12 cellular contexts compared by ENCODE assay signal in genomic region chr1:203275656-203276272, GRCh38. TPM values are rescaled to one million over a fixed set of nuclear protein-coding genes. Genes with fewer than 3 reads are reported as not detected.
DNase-seq lines count a peak whose midpoint lies in the region; ATAC-seq and TF ChIP-seq lines count a peak whose summit lies in the region.
"Had no signal": no experiment of that assay in that cellular context is flagged by ENCODE, and none has a peak within 500 bp of the region (broad histone marks: within the 10 kb centered on the region; RNA-seq: fewer than 3 reads in every experiment).

No MANE protein-coding gene starts in this region.

- H3K9me3 Mint-ChIP-seq in Caco-2 (ENCODE audit: unreplicated experiment) (no peaks in the 10 kb centered on the region), activated B cell treated with CpG ODN at 0.5 μM for 24 hours (no peaks in the 10 kb centered on the region)
- H3K9me3 Mint-ChIP-seq in activated naive CD4-positive, alpha-beta T cell treated with anti-CD3 and anti-CD28 coated beads, Interleukin-2, amount 50 U/mL, for 72 hours, result no peaks in the 10 kb centered on the region

- no peaks in the 10 kb centered on the region for H3K27me3 ChIP-seq in Caco-2 (replicated peaks; ENCODE audit: control insufficient read depth, insufficient read depth, low read length)
- no peaks in the 10 kb centered on the region for H3K27me3 ChIP-seq in muscle layer of colon (ENCODE audit: control insufficient read depth in 1 of 2, insufficient read depth in 2 of 2, low read length in 2 of 2)

- H3K4me1 ChIP-seq in Caco-2 (peaks cover 14% of the 10 kb centered on the region), muscle layer of colon (ENCODE audit: insufficient read depth, low read length) (peaks cover 76% of the 10 kb centered on the region)

- H3K36me3 ChIP-seq in Caco-2 (ENCODE audit: control insufficient read depth, insufficient read depth, low read length), result no peaks in the 10 kb centered on the region
- no peaks in the 10 kb centered on the region for H3K36me3 ChIP-seq in muscle layer of colon (ENCODE audit: insufficient read depth, low read length)

- POLR2A ChIA-PET in Caco-2 (lab: Charles Lee), result interaction anchor here (0.6 kb wide), 1 partner anchor 14 kb away, joined by 3 read pairs; no protein-coding TSS in a partner anchor
- POLR2A ChIA-PET in activated B cell treated with CpG ODN at 0.5 μM for 24 hours (lab: Charles Lee), result interaction anchor here (3.9 to 31.2 kb wide), 3 partner anchors 36 to 62 kb away, joined by 122 to 1942 read pairs (median 1136); partner anchors contain the start of gene BTG2

- intact Hi-C loops in Caco-2 (cut with micrococcal nuclease; ENCODE audit: unreplicated experiment) (no loop called here), activated B cell treated with CpG ODN at 0.5 μM for 24 hours (cut with micrococcal nuclease) (no loop called here)

- CTCF ChIA-PET in Caco-2 (lab: Charles Lee) (interaction anchor here (2.4 kb wide), 1 partner anchor 52 kb away, joined by 10 read pairs; no protein-coding TSS in a partner anchor), activated B cell treated with CpG ODN at 0.5 μM for 24 hours (lab: Charles Lee) (interaction anchor here (1.2 to 9.2 kb wide), 8 partner anchors 8 to 212 kb away, joined by 3 to 199 read pairs (median 11); partner anchors contain the start of gene BTG2)

- peak overlapping the region; percentile 6 for H3K27ac Mint-ChIP-seq in Caco-2 (ENCODE audit: unreplicated experiment)
- H3K27ac Mint-ChIP-seq in activated B cell treated with CpG ODN at 0.5 μM for 24 hours, result peak overlapping the region; percentile 93
- H3K27ac Mint-ChIP-seq in activated naive CD4-positive, alpha-beta T cell treated with anti-CD3 and anti-CD28 coated beads, Interleukin-2, amount 50 U/mL, for 72 hours, result peak overlapping the region in 1 of 2 donors; percentile 21

- H3K9me3 ChIP-seq in Caco-2, result no peaks in the 10 kb centered on the region
- H3K9me3 ChIP-seq in muscle layer of colon (ENCODE audit: low read length), result no peaks in the 10 kb centered on the region

- DNase-seq in Caco-2 (no peak), activated B cell treated with CpG ODN at 0.5 μM for 24 hours (no peak), substantia nigra (lab: John Stamatoyannopoulos, UW) (no peak)
- no peak for DNase-seq in activated naive CD4-positive, alpha-beta T cell treated with anti-CD3 and anti-CD28 coated beads, Interleukin-2, amount 50 U/mL, for 72 hours (ENCODE audit: low spot score in 2 of 2)
- DNase-seq: activated CD4-positive, alpha-beta T cell treated with anti-CD3 and anti-CD28 coated beads for 36 hours; DMS 273 treated with DMSO at 0.1 percent for 48 hours; NCI-H1105 treated with DMSO at 0.1 percent for 48 hours; PC-9 had no signal

- H3K27ac ChIP-seq in muscle layer of colon (ENCODE audit: low read depth, low read length) (peak overlapping the region; percentile 93), substantia nigra (ENCODE audit: low read depth, low read length, poor library complexity, severe bottlenecking) (peak overlapping the region; percentile 90)
- H3K27ac ChIP-seq: PC-9 had no signal

- ATAC-seq in activated B cell treated with CpG ODN at 0.5 μM for 24 hours (ENCODE audit: low read depth), result no peak
- no peak for ATAC-seq in HG03039 (IDR thresholded peaks at IDR 0.05; ENCODE audit: unreplicated experiment)
- no peak for ATAC-seq in activated naive CD4-positive, alpha-beta T cell treated with anti-CD3 and anti-CD28 coated beads, Interleukin-2, amount 50 U/mL, for 72 hours
- no peak for ATAC-seq in GM21390 (IDR thresholded peaks at IDR 0.05; ENCODE audit: unreplicated experiment)
- ATAC-seq: activated CD4-positive, alpha-beta T cell treated with anti-CD3 and anti-CD28 coated beads for 36 hours had no signal

- H3K9ac ChIP-seq in muscle layer of colon (ENCODE audit: low read length), result no peak overlapping the region

- H3K36me3 Mint-ChIP-seq in Caco-2 (ENCODE audit: insufficient read depth, unreplicated experiment), result no peaks in the 10 kb centered on the region
- no peaks in the 10 kb centered on the region for H3K36me3 Mint-ChIP-seq in activated B cell treated with CpG ODN at 0.5 μM for 24 hours (ENCODE audit: low read depth)
- H3K36me3 Mint-ChIP-seq in activated naive CD4-positive, alpha-beta T cell treated with anti-CD3 and anti-CD28 coated beads, Interleukin-2, amount 50 U/mL, for 72 hours, result no peaks in the 10 kb centered on the region

- H3K4me3 Mint-ChIP-seq in Caco-2 (ENCODE audit: unreplicated experiment) (no peak overlapping the region), activated B cell treated with CpG ODN at 0.5 μM for 24 hours (no peak overlapping the region)
- H3K4me3 Mint-ChIP-seq: activated CD4-positive, alpha-beta T cell treated with anti-CD3 and anti-CD28 coated beads for 36 hours had no signal

- H3K4me1 Mint-ChIP-seq in Caco-2 (ENCODE audit: low read depth, unreplicated experiment) (peaks cover 12% of the 10 kb centered on the region), activated B cell treated with CpG ODN at 0.5 μM for 24 hours (peaks cover 84% of the 10 kb centered on the region)

- BruUV-seq in Caco-2 (replicated peaks; lab: Mats Ljungman, UMichigan), result no TSS peak

- TF ChIP-seq CTCF in Caco-2 (IDR thresholded peaks at IDR 0.05; ENCODE audit: insufficient read depth in 1 of 2, low read depth in 1 of 2, low read length in 1 of 2, severe bottlenecking in 1 of 2, unreplicated experiment in 1 of 2) (no peak), activated B cell treated with CpG ODN at 0.5 μM for 24 hours (IDR thresholded peaks at IDR 0.05) (no peak)

- H3K4me3 ChIP-seq in Caco-2 (ENCODE audit: low read depth, low read length), result no peak overlapping the region
- H3K4me3 ChIP-seq in muscle layer of colon (ENCODE audit: low read depth in 1 of 2, low read length in 2 of 2), result no peak overlapping the region
- H3K4me3 ChIP-seq: PC-9 had no signal

- H3K27me3 Mint-ChIP-seq in Caco-2 (ENCODE audit: insufficient read depth, unreplicated experiment), result no peaks in the 10 kb centered on the region
- no peaks in the 10 kb centered on the region for H3K27me3 Mint-ChIP-seq in activated B cell treated with CpG ODN at 0.5 μM for 24 hours
- H3K27me3 Mint-ChIP-seq: activated CD4-positive, alpha-beta T cell treated with anti-CD3 and anti-CD28 coated beads for 36 hours had no signal

RNA-seq across cellular contexts. Expression of gene BTG2, which starts 29.6 kb away (rescaled TPM):
- total RNA-seq in Caco-2 (2022), result 21.2 and 21.6 TPM in 2 replicates
- 419 and 448 TPM in 2 replicates for total RNA-seq in activated B cell treated with CpG ODN at 0.5 μM for 24 hours
- 100 to 1,000 TPM in 1 of 2 donors, 10 to 100 TPM in 1; 87.2 to 185 TPM for total RNA-seq in activated naive CD4-positive, alpha-beta T cell treated with anti-CD3 and anti-CD28 coated beads, Interleukin-2, amount 50 U/mL, for 72 hours

RNA-seq across cellular contexts. Expression of gene CHIT1, which starts 46.3 kb away (rescaled TPM):
- not detected in 2 replicates for total RNA-seq in Caco-2 (2022)
- 6.5 and 6.6 TPM in 2 replicates for total RNA-seq in activated B cell treated with CpG ODN at 0.5 μM for 24 hours
- 1 to 10 TPM; 1.3 to 2.2 TPM for total RNA-seq in activated naive CD4-positive, alpha-beta T cell treated with anti-CD3 and anti-CD28 coated beads, Interleukin-2, amount 50 U/mL, for 72 hours
- total RNA-seq: NCI-H460, PC-9 had no signal
